1 cellular context compared by ENCODE assay signal in genomic region chr1:12657060-12657866, GRCh38.
TF ChIP-seq lines count a peak whose summit lies in the region.

No MANE protein-coding gene starts in this region.

TF ChIP-seq in H1, 55 proteins besides CTCF, POLR2A, EP300 and RAD21:
- TF ChIP-seq CREB1 (IDR thresholded peaks at IDR 0.05), result no peak
- no peak for TF ChIP-seq MAFK (IDR thresholded peaks at IDR 0.05; ENCODE audit: low read depth, low read length)
- TF ChIP-seq FOSL1 (IDR thresholded peaks at IDR 0.05; ENCODE audit: insufficient read depth, low read depth, low read length), result no peak
- no peak for TF ChIP-seq CHD7 (IDR thresholded peaks at IDR 0.05; ENCODE audit: insufficient replicate concordance, low read length)
- no peak for TF ChIP-seq CHD1 (IDR thresholded peaks at IDR 0.05; ENCODE audit: low read depth, low read length)
- no peak for TF ChIP-seq BCL11A (IDR thresholded peaks at IDR 0.05; ENCODE audit: low read depth in 2 of 2, low read length in 2 of 2)
- no peak for TF ChIP-seq KDM1A (IDR thresholded peaks at IDR 0.05; ENCODE audit: borderline replicate concordance, low read length)
- no peak for TF ChIP-seq PHF8 (conservative IDR thresholded peaks at IDR 0.05; ENCODE audit: low read depth, low read length)
- TF ChIP-seq, protein P1, sequence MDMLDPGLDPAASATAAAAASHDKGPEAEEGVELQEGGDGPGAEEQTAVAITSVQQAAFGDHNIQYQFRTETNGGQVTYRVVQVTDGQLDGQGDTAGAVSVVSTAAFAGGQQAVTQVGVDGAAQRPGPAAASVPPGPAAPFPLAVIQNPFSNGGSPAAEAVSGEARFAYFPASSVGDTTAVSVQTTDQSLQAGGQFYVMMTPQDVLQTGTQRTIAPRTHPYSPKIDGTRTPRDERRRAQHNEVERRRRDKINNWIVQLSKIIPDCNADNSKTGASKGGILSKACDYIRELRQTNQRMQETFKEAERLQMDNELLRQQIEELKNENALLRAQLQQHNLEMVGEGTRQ (IDR thresholded peaks at IDR 0.05; ENCODE audit: low read length), result no peak
- TF ChIP-seq HDAC6 (IDR thresholded peaks at IDR 0.05; ENCODE audit: low read depth, low read length), result no peak
- no peak for TF ChIP-seq KDM4A (IDR thresholded peaks at IDR 0.05; ENCODE audit: low read depth, low read length, severe bottlenecking)
- no peak for TF ChIP-seq RFX5 (IDR thresholded peaks at IDR 0.05; ENCODE audit: borderline replicate concordance, low read depth, low read length)
- no peak for TF ChIP-seq RXRA (IDR thresholded peaks at IDR 0.05; ENCODE audit: insufficient read depth, low read depth, low read length)
- TF ChIP-seq SP2 (IDR thresholded peaks at IDR 0.05; ENCODE audit: low read length), result no peak
- TF ChIP-seq KDM5A (IDR thresholded peaks at IDR 0.05; ENCODE audit: low read length), result no peak
- no peak for TF ChIP-seq SIN3A (conservative IDR thresholded peaks at IDR 0.05 in 1 of 2, IDR thresholded peaks at IDR 0.05 in 1 of 2; ENCODE audit: low read depth in 1 of 2, low read length in 2 of 2)
- no peak for TF ChIP-seq GABPA (IDR thresholded peaks at IDR 0.05; ENCODE audit: borderline replicate concordance, insufficient read depth, low read length)
- no peak for TF ChIP-seq BACH1 (IDR thresholded peaks at IDR 0.05; ENCODE audit: low read length)
- TF ChIP-seq CHD2 (IDR thresholded peaks at IDR 0.05; ENCODE audit: low read length), result no peak
